ENCODE assay signal across 9 cellular contexts in genomic region chr21:37557261-37557950, GRCh38.
DNase-seq lines count a peak whose midpoint lies in the region; ATAC-seq lines count a peak whose summit lies in the region.
"Had no signal": no experiment of that assay in that cellular context is flagged by ENCODE, and none has a peak within 500 bp of the region (broad histone marks: within the 10 kb centered on the region; RNA-seq: fewer than 3 reads in every experiment).

No MANE protein-coding gene starts in this region.

- H3K4me3 ChIP-seq in BLaER1 treated with 17β-estradiol and CSF1 and Interleukin-3, amounts not matched to agents 10 nM and 100 nM: peak overlapping the region in 7 of 10 experiments; percentile 3 to 52 (median 28); a peak in 10 of 20 replicates

- H3K27me3 ChIP-seq in BLaER1 treated with 17β-estradiol and CSF1 and Interleukin-3, amounts not matched to agents 10 nM and 100 nM: no peaks in the 10 kb centered on the region

- H3K4me1 ChIP-seq in BLaER1 treated with 17β-estradiol and CSF1 and Interleukin-3, amounts not matched to agents 10 nM and 100 nM: peaks cover 26 to 56% (median 45%) of the 10 kb centered on the region in 10 experiments

- H3K4me2 ChIP-seq in BLaER1 treated with 17β-estradiol and CSF1 and Interleukin-3, amounts not matched to agents 10 nM and 100 nM: peak overlapping the region; percentile 40 to 87 (median 83)

- H4K20me1 ChIP-seq in BLaER1 treated with 17β-estradiol and CSF1 and Interleukin-3, amounts not matched to agents 10 nM and 100 nM: no peaks in the 10 kb centered on the region

- peak overlapping the region; percentile 0 to 68 (median 52); a peak in 18 of 22 replicates for H3K9ac ChIP-seq in BLaER1 treated with 17β-estradiol and CSF1 and Interleukin-3, amounts not matched to agents 10 nM and 100 nM

- H3K27ac ChIP-seq in BLaER1 treated with 17β-estradiol and CSF1 and Interleukin-3, amounts not matched to agents 10 nM and 100 nM: peak overlapping the region; percentile 4 to 72 (median 61); a peak in 21 of 22 replicates
- H3K27ac ChIP-seq: C4-2B had no signal

- no peaks in the 10 kb centered on the region for H3K36me3 ChIP-seq in BLaER1 treated with 17β-estradiol and CSF1 and Interleukin-3, amounts not matched to agents 10 nM and 100 nM

- peak; percentile 41 for DNase-seq in RPMI8226
- no peak for DNase-seq in HuH-7.5 (ENCODE audit: low spot score)
- DNase-seq in activated T-cell treated with anti-CD3 and anti-CD28 coated beads, Interleukin-2, amount 50 U/mL, for 48 hours: no peak
- DNase-seq in NCI-H526 treated with DMSO at 0.1 percent for 48 hours (lab: John Stamatoyannopoulos, UW): no peak
- DNase-seq in NCI-H510A (lab: John Stamatoyannopoulos, UW): no peak

- ATAC-seq in GM19328 (IDR thresholded peaks at IDR 0.05; ENCODE audit: unreplicated experiment) (peak; percentile 81), HG02973 (IDR thresholded peaks at IDR 0.05; ENCODE audit: unreplicated experiment) (peak; percentile 92)

- peaks cover 0 to 40% (median 25%) of the 10 kb centered on the region in 11 experiments; a peak in 17 of 22 replicates for H3K9me3 ChIP-seq in BLaER1 treated with 17β-estradiol and CSF1 and Interleukin-3, amounts not matched to agents 10 nM and 100 nM (replicated peaks in 1 of 11)
